Comparison of ENCODE assay signal across 27 cellular contexts in the genomic region with DNA sequence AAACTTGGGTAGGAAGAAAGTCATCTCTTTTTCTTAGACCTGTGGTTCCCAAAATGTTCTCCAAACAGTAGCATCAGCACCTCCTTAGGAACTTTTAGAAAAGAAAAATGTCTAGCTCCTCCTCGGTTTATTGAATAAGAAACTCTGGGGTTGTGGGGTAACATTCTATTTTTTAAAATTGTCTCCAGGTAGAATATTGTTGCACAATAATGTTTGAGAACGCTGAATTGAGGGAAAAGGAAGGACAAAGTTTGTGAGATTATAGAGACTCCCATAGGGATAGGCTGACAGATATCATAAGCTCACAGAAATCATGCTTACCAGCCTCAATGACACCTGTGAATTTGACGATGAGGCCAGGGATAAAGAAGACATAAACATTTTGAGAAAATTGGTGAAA.
"Had no signal": no experiment of that assay in that cellular context is flagged by ENCODE, and none has a peak within 500 bp of the region (broad histone marks: within the 10 kb centered on the region; RNA-seq: fewer than 3 reads in every experiment).

No MANE protein-coding gene starts in this region.

- FAIRE-seq: urothelium cell line had no signal

- DNase-seq: stimulated activated CD4-positive, alpha-beta T cell treated with anti-CD3 and anti-CD28 coated beads, Interleukin-2, amount 100 ng/mL, for 48 hours; stimulated activated CD4-positive, alpha-beta T cell treated with anti-CD3 and anti-CD28 coated beads, Interleukin-4, amount 100 ng/mL, for 1 hour; stimulated activated CD4-positive, alpha-beta T cell treated with anti-CD3 and anti-CD28 coated beads, Interleukin-4, amount 100 ng/mL, for 24 hours; stimulated activated CD4-positive, alpha-beta T cell treated with anti-CD3 and anti-CD28 coated beads, Interleukin-4, amount 100 ng/mL, for 4 hours; stimulated activated CD8-positive, alpha-beta memory T cell treated with anti-CD3 and anti-CD28 coated beads, Interleukin-4, amount 100 ng/mL, for 48 hours; stimulated activated naive B cell treated with anti-CD40 and anti-IgM and Interleukin-4, amounts not matched to agents 10 μg/mL and 1 μg/mL and 100 μg/mL, for 72 hours; stimulated activated naive CD4-positive, alpha-beta T cell; stimulated activated naive CD4-positive, alpha-beta T cell treated with Interleukin-2 at 50 U/mL for 16 hours; stimulated activated naive CD8-positive, alpha-beta T cell treated with anti-CD3 and anti-CD28 coated beads, Interleukin-15, amount 100 ng/mL, for 72 hours; stimulated activated naive CD8-positive, alpha-beta T cell treated with anti-CD3 and anti-CD28 coated beads, Interleukin-15, Interleukin-2, amounts not matched to agents 100 U/mL and 50 U/mL, for 24 hours; stomach; substantia nigra; testis; thyroid gland; tibial artery; transverse colon; trophoblast cell; upper lobe of left lung; upper lobe of right lung; uterus had no signal

- H3K4me1 ChIP-seq: stomach, suprapubic skin, testis, thyroid gland, tibial artery, tibial nerve, transverse colon, upper lobe of left lung, upper lobe of right lung, uterus, vagina had no signal

- H3K36me3 ChIP-seq: stomach, suprapubic skin, thoracic aorta, thyroid gland, tibial artery, tibial nerve, transverse colon, upper lobe of left lung, upper lobe of right lung, uterus, vagina had no signal

- H3K9me3 ChIP-seq: stomach, suprapubic skin, testis, thoracic aorta, thyroid gland, tibial artery, tibial nerve, transverse colon, upper lobe of left lung, upper lobe of right lung, uterus, vagina had no signal

- ATAC-seq: stimulated activated effector memory CD8-positive, alpha-beta T cell treated with anti-CD3 and anti-CD28 coated beads, Interleukin-12 subunit alpha, Interleukin-12 subunit beta, amount 100 ng/mL, for 72 hours; stimulated activated memory B cell treated with anti-CD40 and anti-IgM and Interleukin-4, amounts not matched to agents 10 μg/mL and 1 μg/mL and 100 μg/mL, for 72 hours; stimulated activated naive B cell treated with anti-CD40 and anti-IgM and Interleukin-4, amounts not matched to agents 10 μg/mL and 1 μg/mL and 100 μg/mL, for 72 hours; stimulated activated naive CD8-positive, alpha-beta T cell treated with anti-CD3 and anti-CD28 coated beads, Interleukin-15, amount 100 ng/mL, for 72 hours; stimulated activated naive CD8-positive, alpha-beta T cell treated with anti-CD3 and anti-CD28 coated beads, Interleukin-15, Interleukin-2, amounts not matched to agents 100 U/mL and 50 U/mL, for 24 hours; upper lobe of right lung had no signal

- H3K4me3 ChIP-seq: stomach, suprapubic skin, testis, thoracic aorta, thyroid gland, tibial artery, tibial nerve, transverse colon, upper lobe of left lung, upper lobe of right lung, uterus, vagina had no signal

- H3K27me3 ChIP-seq: stomach, suprapubic skin, testis, thyroid gland, tibial artery, tibial nerve, transverse colon, upper lobe of left lung, upper lobe of right lung, uterus, vagina had no signal

- H3K27ac ChIP-seq: stomach, suprapubic skin, testis, thoracic aorta, thyroid gland, tibial artery, tibial nerve, transverse colon, upper lobe of left lung, upper lobe of right lung, uterus, vagina had no signal
